Comparison of ENCODE assay signal across 24 cellular contexts in genomic region chr6:168090064-168090690, GRCh38. TPM values are rescaled to one million over a fixed set of nuclear protein-coding genes. Genes with fewer than 3 reads are reported as not detected.
DNase-seq lines count a peak whose midpoint lies in the region; ATAC-seq and TF ChIP-seq lines count a peak whose summit lies in the region.
"Had no signal": no experiment of that assay in that cellular context is flagged by ENCODE, and none has a peak within 500 bp of the region (broad histone marks: within the 10 kb centered on the region; RNA-seq: fewer than 3 reads in every experiment).

No MANE protein-coding gene starts in this region.

- no peak for ATAC-seq in Right ventricle myocardium superior (ENCODE audit: poor library complexity)
- ATAC-seq in heart right ventricle = no peak
- ATAC-seq in HG02610 (IDR thresholded peaks at IDR 0.05; ENCODE audit: unreplicated experiment) = no peak

- no peak for TF ChIP-seq POLR2A in spleen (IDR thresholded peaks at IDR 0.05)

- H3K27ac Mint-ChIP-seq in chondrocyte (ENCODE audit: unreplicated experiment) (no peak overlapping the region), nephron (peak overlapping the region; percentile 90 to 100 (median 94)), type B pancreatic cell (no peak overlapping the region)
- H3K27ac Mint-ChIP-seq: GM23338, IgD-negative memory B cell had no signal

- H3K9me3 ChIP-seq in heart right ventricle (peaks cover 0 to 8% (median 0%) of the 10 kb centered on the region in 11 donors), spleen (peaks cover 0 to 12% (median 9%) of the 10 kb centered on the region in 8 donors)
- H3K9me3 ChIP-seq: BLaER1, HAP-1 had no signal

- H3K9me3 Mint-ChIP-seq in chondrocyte (ENCODE audit: low read depth) (peaks cover 2% of the 10 kb centered on the region), nephron (no peaks in the 10 kb centered on the region), type B pancreatic cell (no peaks in the 10 kb centered on the region)
- H3K9me3 Mint-ChIP-seq: GM23338 had no signal

- H3K36me3 Mint-ChIP-seq in chondrocyte (ENCODE audit: low read depth) (no peaks in the 10 kb centered on the region), nephron (ENCODE audit: low read depth) (no peaks in the 10 kb centered on the region), type B pancreatic cell (no peaks in the 10 kb centered on the region)
- H3K36me3 Mint-ChIP-seq: CD4-positive, CD25-positive, alpha-beta regulatory T cell; IgD-negative memory B cell had no signal

- 76 to 77% methylated on average over 16 of the region's 16 CpGs for WGBS in heart right ventricle, 2 donors
- 73 to 90% (median 86%) methylated on average over 16 of the region's 16 CpGs for WGBS in spleen, 5 donors

- H3K4me3 Mint-ChIP-seq in chondrocyte (ENCODE audit: unreplicated experiment) (no peak overlapping the region), nephron (peak overlapping the region in 2 of 3 experiments; percentile 25 to 26), type B pancreatic cell (no peak overlapping the region)
- H3K4me3 Mint-ChIP-seq: CD4-positive, CD25-positive, alpha-beta regulatory T cell; GM23338; IgD-negative memory B cell had no signal

- H3K36me3 ChIP-seq in heart right ventricle (no peaks in the 10 kb centered on the region), spleen (no peaks in the 10 kb centered on the region)
- H3K36me3 ChIP-seq: BLaER1, HAP-1 had no signal

- H3K4me3 ChIP-seq in heart right ventricle (no peak overlapping the region), spleen (no peak overlapping the region)
- H3K4me3 ChIP-seq: BLaER1, GM23338, HAP-1 had no signal

- no peaks in the 10 kb centered on the region for H3K27me3 ChIP-seq in heart right ventricle
- H3K27me3 ChIP-seq in spleen (replicated peaks in 1 of 7) = no peaks in the 10 kb centered on the region
- H3K27me3 ChIP-seq: BLaER1 had no signal

- DNase-seq in Right ventricle myocardium superior = peak; percentile 21
- no peak for DNase-seq in heart right ventricle
- DNase-seq in chondrocyte (ENCODE audit: low spot score) = peak; percentile 62
- peak; percentile 64 for DNase-seq in spleen
- no peak for DNase-seq in NCI-H2107 treated with DMSO at 0.1 percent for 48 hours (lab: John Stamatoyannopoulos, UW; ENCODE audit: unreplicated experiment)
- no peak for DNase-seq in type B pancreatic cell (ENCODE audit: extremely low spot score, unreplicated experiment)
- DNase-seq: 8988T; CD4-positive, CD25-positive, alpha-beta regulatory T cell; MM.1S; NCI-H2227 treated with DMSO at 0.1 percent for 48 hours; NCI-H526 treated with DMSO at 0.1 percent for 48 hours; RPMI8226; SHP77 treated with DMSO at 0.1 percent for 48 hours had no signal

- H3K4me1 Mint-ChIP-seq in chondrocyte (ENCODE audit: low read depth) = peaks cover 20% of the 10 kb centered on the region
- H3K4me1 Mint-ChIP-seq in nephron = peaks cover 65% of the 10 kb centered on the region
- H3K4me1 Mint-ChIP-seq in type B pancreatic cell (ENCODE audit: unreplicated experiment) = peaks cover 32% of the 10 kb centered on the region
- H3K4me1 Mint-ChIP-seq: CD4-positive, CD25-positive, alpha-beta regulatory T cell; IgD-negative memory B cell had no signal

- intact Hi-C loops in Right ventricle myocardium superior (cut with DNase I) (no loop called here), heart right ventricle (cut with DNase I) (no loop called here), spleen (cut with DNase I; ENCODE audit: low total_unique reads) (no loop called here)

- TF ChIP-seq CTCF in heart right ventricle (IDR thresholded peaks at IDR 0.05) (no peak), chondrocyte (IDR thresholded peaks at IDR 0.05) (no peak), nephron (IDR thresholded peaks at IDR 0.05; ENCODE audit: unreplicated experiment in 3 of 3) (no peak), spleen (IDR thresholded peaks at IDR 0.05 in 8 of 11, conservative IDR thresholded peaks at IDR 0.05 in 3 of 11) (no peak), type B pancreatic cell (conservative IDR thresholded peaks at IDR 0.05) (no peak)

- H3K27me3 Mint-ChIP-seq in chondrocyte (ENCODE audit: low read depth) (peaks cover 5% of the 10 kb centered on the region), nephron (ENCODE audit: low read depth) (peaks cover 18% of the 10 kb centered on the region), type B pancreatic cell (no peaks in the 10 kb centered on the region)
- H3K27me3 Mint-ChIP-seq: CD4-positive, CD25-positive, alpha-beta regulatory T cell had no signal

- H3K4me1 ChIP-seq in heart right ventricle (peaks cover 0 to 20% (median 12%) of the 10 kb centered on the region in 9 donors), spleen (peaks cover 0 to 10% (median 2%) of the 10 kb centered on the region in 6 donors)
- H3K4me1 ChIP-seq: HAP-1 had no signal

- no peak overlapping the region for H3K27ac ChIP-seq in heart right ventricle
- no peak overlapping the region for H3K27ac ChIP-seq in spleen
- H3K27ac ChIP-seq: BLaER1, HL-60, KMS-11 had no signal

RNA-seq across cellular contexts. Expression of gene FRMD1, which starts 11.2 kb away (rescaled TPM):
- total RNA-seq in Right ventricle myocardium superior (1.0 TPM), heart right ventricle (1 to 10 TPM in 1 of 10 donors, under 1 TPM in 5, not detected in 4; 0.15 to 1.3 (median 0.24) TPM), chondrocyte (0.20 to 0.28 TPM in 2 of 3 replicates, not detected in the other), spleen (1 to 10 TPM in 6 of 7 donors, under 1 TPM in 1; 0.59 to 9.5 (median 1.5) TPM), type B pancreatic cell (ENCODE audit: low replicate concordance) (0.17 and 0.33 TPM in 2 replicates)
- polyA plus RNA-seq in heart right ventricle (under 1 TPM; 0.12 to 0.22 TPM), spleen (1 to 10 TPM in 1 of 3 donors, under 1 TPM in 2; 0.14 to 3.1 (median 0.33) TPM)
- total RNA-seq: CD4-positive, CD25-positive, alpha-beta regulatory T cell; Daoy; G401; NCI-H460 had no signal
- polyA plus RNA-seq: CD4-positive, CD25-positive, alpha-beta regulatory T cell; IgD-negative memory B cell had no signal

Comparison
In these comparisons a context has a peak if more than half of its experiments do, and no peak if none do; other contexts are left out.
1. DNase-seq: peak in Right ventricle myocardium superior (single experiment), chondrocyte (single experiment) and spleen (single experiment); none in heart right ventricle (0 of 2), NCI-H2107 treated with DMSO at 0.1 percent for 48 hours (single experiment) and type B pancreatic cell (single experiment).
2. H3K27ac Mint-ChIP-seq: peak in nephron (3 of 3); none in chondrocyte (single experiment) and type B pancreatic cell (single experiment).
3. H3K4me3 Mint-ChIP-seq: peak in nephron (2 of 3); none in chondrocyte (single experiment) and type B pancreatic cell (single experiment).